ENCODE assay signal across 17 cellular contexts in genomic region chr9:9924369-9924768, GRCh38.
DNase-seq lines count a peak whose midpoint lies in the region; ATAC-seq and TF ChIP-seq lines count a peak whose summit lies in the region.
"Had no signal": no experiment of that assay in that cellular context is flagged by ENCODE, and none has a peak within 500 bp of the region (broad histone marks: within the 10 kb centered on the region; RNA-seq: fewer than 3 reads in every experiment).

No MANE protein-coding gene starts in this region.

- H3K4me3 ChIP-seq in fibroblast of the aortic adventitia (ENCODE audit: low read depth, low read length), result peak overlapping the region; percentile 45

- no peak overlapping the region for H3K27ac Mint-ChIP-seq in glutamatergic neuron (ENCODE audit: unreplicated experiment)
- H3K27ac Mint-ChIP-seq: activated naive CD4-positive, alpha-beta T cell treated with anti-CD3 and anti-CD28 coated beads for 36 hours had no signal

- peak; percentile 12 for DNase-seq in fibroblast of the aortic adventitia (ENCODE audit: low read depth)
- DNase-seq in glutamatergic neuron, result no peak
- DNase-seq in NCI-H345 (lab: John Stamatoyannopoulos, UW), result no peak
- no peak for DNase-seq in HT-29 (ENCODE audit: low spot score)
- DNase-seq in medulla oblongata (ENCODE audit: extremely low spot score), result no peak
- DNase-seq: activated naive CD4-positive, alpha-beta T cell treated with anti-CD3 and anti-CD28 coated beads for 36 hours; DMS153; effector memory CD8-positive, alpha-beta T cell; foreskin melanocyte; KBM-7; mesendoderm; NCI-H1417 treated with DMSO at 0.1 percent for 48 hours; NCI-H446 treated with DMSO at 0.1 percent for 48 hours; WERI-Rb-1 had no signal

- no peaks in the 10 kb centered on the region for H3K4me1 Mint-ChIP-seq in glutamatergic neuron (ENCODE audit: low read depth, unreplicated experiment)

- no peak overlapping the region for H3K4me3 Mint-ChIP-seq in glutamatergic neuron (ENCODE audit: unreplicated experiment)
- H3K4me3 Mint-ChIP-seq: activated naive CD4-positive, alpha-beta T cell treated with anti-CD3 and anti-CD28 coated beads for 36 hours had no signal

- TF ChIP-seq CTCF in fibroblast of the aortic adventitia (IDR thresholded peaks at IDR 0.05; ENCODE audit: insufficient read depth, low read length) (no peak), glutamatergic neuron (IDR thresholded peaks at IDR 0.05; ENCODE audit: partially characterized antibody, unreplicated experiment) (no peak)

- H3K27me3 Mint-ChIP-seq in glutamatergic neuron (ENCODE audit: unreplicated experiment), result no peaks in the 10 kb centered on the region
- H3K27me3 Mint-ChIP-seq: effector memory CD8-positive, alpha-beta T cell had no signal

- no peaks in the 10 kb centered on the region for H3K36me3 Mint-ChIP-seq in glutamatergic neuron (ENCODE audit: unreplicated experiment)

- no peaks in the 10 kb centered on the region for H3K9me3 Mint-ChIP-seq in glutamatergic neuron (ENCODE audit: unreplicated experiment)
- H3K9me3 Mint-ChIP-seq: activated naive CD4-positive, alpha-beta T cell treated with anti-CD3 and anti-CD28 coated beads for 36 hours had no signal

- ATAC-seq in GM18498 (IDR thresholded peaks at IDR 0.05; ENCODE audit: unreplicated experiment), result peak; percentile 61
- ATAC-seq in GM21619 (IDR thresholded peaks at IDR 0.05; ENCODE audit: unreplicated experiment), result peak; percentile 75
- ATAC-seq in HG03565 (IDR thresholded peaks at IDR 0.05; ENCODE audit: unreplicated experiment), result peak; percentile 84
- ATAC-seq: effector memory CD8-positive, alpha-beta T cell had no signal
